11 cellular contexts compared by ENCODE assay signal in genomic region chr4:188372856-188373255, GRCh38.
A peak's percentile ranks its signal among the peaks of the same experiment; 100 is the strongest.
DNase-seq lines count a peak whose midpoint lies in the region; ATAC-seq and TF ChIP-seq lines count a peak whose summit lies in the region.
"Had no signal": no experiment of that assay in that cellular context is flagged by ENCODE, and none has a peak within 500 bp of the region (broad histone marks: within the 10 kb centered on the region; RNA-seq: fewer than 3 reads in every experiment).

No MANE protein-coding gene starts in this region.

- ATAC-seq in HG03139 (IDR thresholded peaks at IDR 0.05; ENCODE audit: unreplicated experiment), result no peak
- no peak for ATAC-seq in HG02678 (IDR thresholded peaks at IDR 0.05; ENCODE audit: unreplicated experiment)

- TF ChIP-seq CTCF in epithelial cell of proximal tubule (conservative IDR thresholded peaks at IDR 0.05; ENCODE audit: low read depth, low read length) (peak; percentile 28), osteocyte (IDR thresholded peaks at IDR 0.05) (peak; percentile 55)

- no peak overlapping the region for H3K27ac ChIP-seq in effector memory CD4-positive, alpha-beta T cell (ENCODE audit: insufficient read depth, low read length, poor library complexity, severe bottlenecking)
- H3K27ac ChIP-seq: heart left ventricle, spleen had no signal

- peaks cover 2% of the 10 kb centered on the region for H3K36me3 Mint-ChIP-seq in osteocyte (ENCODE audit: unreplicated experiment)
- no peaks in the 10 kb centered on the region for H3K36me3 Mint-ChIP-seq in activated naive CD8-positive, alpha-beta T cell treated with anti-CD3 and anti-CD28 coated beads for 36 hours

- H3K9me3 Mint-ChIP-seq in osteocyte (ENCODE audit: unreplicated experiment), result peaks cover 8% of the 10 kb centered on the region
- peaks cover 15% of the 10 kb centered on the region for H3K9me3 Mint-ChIP-seq in activated naive CD8-positive, alpha-beta T cell treated with anti-CD3 and anti-CD28 coated beads for 36 hours

- peak; percentile 91 for DNase-seq in H4 (ENCODE audit: low spot score)
- peak; percentile 38 for DNase-seq in OCI-M1 (lab: John Stamatoyannopoulos, UW)
- no peak for DNase-seq in epithelial cell of proximal tubule (ENCODE audit: low read depth)
- no peak for DNase-seq in osteocyte (ENCODE audit: extremely low spot score, unreplicated experiment)
- DNase-seq in activated naive CD8-positive, alpha-beta T cell treated with anti-CD3 and anti-CD28 coated beads for 36 hours, result no peak
- no peak for DNase-seq in effector memory CD4-positive, alpha-beta T cell
- DNase-seq: heart left ventricle, MG63, spleen had no signal

- no peaks in the 10 kb centered on the region for H3K4me1 ChIP-seq in effector memory CD4-positive, alpha-beta T cell (ENCODE audit: control insufficient read depth, insufficient read depth, low read length, poor library complexity, severe bottlenecking)
- H3K4me1 ChIP-seq: heart left ventricle, spleen had no signal

- H3K27me3 Mint-ChIP-seq in osteocyte (ENCODE audit: unreplicated experiment), result no peaks in the 10 kb centered on the region
- H3K27me3 Mint-ChIP-seq in activated naive CD8-positive, alpha-beta T cell treated with anti-CD3 and anti-CD28 coated beads for 36 hours, result no peaks in the 10 kb centered on the region

- H3K27me3 ChIP-seq in effector memory CD4-positive, alpha-beta T cell (replicated peaks; ENCODE audit: control insufficient read depth, insufficient read depth, low read length, poor library complexity, severe bottlenecking), result no peaks in the 10 kb centered on the region
- H3K27me3 ChIP-seq: heart left ventricle, MG63, spleen had no signal

- H3K27ac Mint-ChIP-seq in osteocyte (ENCODE audit: unreplicated experiment), result peak overlapping the region; percentile 48
- H3K27ac Mint-ChIP-seq in activated naive CD8-positive, alpha-beta T cell treated with anti-CD3 and anti-CD28 coated beads for 36 hours, result no peak overlapping the region

- H3K36me3 ChIP-seq in effector memory CD4-positive, alpha-beta T cell (ENCODE audit: control insufficient read depth, insufficient read depth, low read length), result no peaks in the 10 kb centered on the region
- H3K36me3 ChIP-seq: heart left ventricle, MG63, spleen had no signal

- H3K4me1 Mint-ChIP-seq in osteocyte (ENCODE audit: unreplicated experiment), result peaks cover 20% of the 10 kb centered on the region
- no peaks in the 10 kb centered on the region for H3K4me1 Mint-ChIP-seq in activated naive CD8-positive, alpha-beta T cell treated with anti-CD3 and anti-CD28 coated beads for 36 hours

- no peaks in the 10 kb centered on the region for H3K9me3 ChIP-seq in effector memory CD4-positive, alpha-beta T cell (ENCODE audit: control insufficient read depth, low read length)
- H3K9me3 ChIP-seq: MG63 had no signal

- no peak overlapping the region for H3K4me3 Mint-ChIP-seq in osteocyte (ENCODE audit: unreplicated experiment)
- no peak overlapping the region for H3K4me3 Mint-ChIP-seq in activated naive CD8-positive, alpha-beta T cell treated with anti-CD3 and anti-CD28 coated beads for 36 hours

- H3K4me3 ChIP-seq in epithelial cell of proximal tubule (ENCODE audit: low read depth, low read length), result no peak overlapping the region
- H3K4me3 ChIP-seq in effector memory CD4-positive, alpha-beta T cell (ENCODE audit: insufficient read depth, low read depth, low read length, poor library complexity, severe bottlenecking), result no peak overlapping the region
- H3K4me3 ChIP-seq: heart left ventricle, MG63, spleen had no signal

Comparison
In these comparisons a context has a peak if more than half of its experiments do, and no peak if none do; other contexts are left out.
1. DNase-seq: peak in H4 (single experiment) and OCI-M1 (single experiment); none in epithelial cell of proximal tubule (single experiment), osteocyte (single experiment), activated naive CD8-positive, alpha-beta T cell treated with anti-CD3 and anti-CD28 coated beads for 36 hours (single experiment) and effector memory CD4-positive, alpha-beta T cell (0 of 3).